19 cellular contexts compared by ENCODE assay signal in the genomic region with DNA sequence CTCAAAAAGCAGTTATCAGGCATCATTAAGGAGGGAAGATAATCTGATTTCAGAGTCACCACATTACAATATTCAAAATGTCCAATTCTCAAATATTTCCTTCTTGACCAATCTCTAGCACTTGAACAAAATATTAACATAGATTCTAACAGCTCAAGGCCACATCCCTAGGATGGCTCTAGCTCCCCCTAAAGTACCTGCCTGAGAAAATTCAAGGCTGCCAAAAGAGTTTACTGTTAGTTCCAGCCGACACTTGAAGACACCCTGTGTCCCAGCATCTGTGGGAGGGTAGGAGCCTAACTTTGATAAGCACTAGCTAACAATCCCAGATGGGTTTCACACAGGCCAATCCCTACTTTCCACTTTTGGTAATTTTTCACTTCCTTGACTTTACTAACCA.
"Had no signal": no experiment of that assay in that cellular context is flagged by ENCODE, and none has a peak within 500 bp of the region (broad histone marks: within the 10 kb centered on the region; RNA-seq: fewer than 3 reads in every experiment).

No MANE protein-coding gene starts in this region.

- H3K9me3 ChIP-seq: neutrophil, right lobe of liver, tibial nerve, vagina had no signal

- H3K27ac ChIP-seq: neutrophil, right lobe of liver, tibial nerve, vagina had no signal

- H3K27me3 Mint-ChIP-seq: activated CD4-positive, alpha-beta T cell treated with anti-CD3 and anti-CD28 coated beads, Interleukin-2, amount 10 ng/mL, durations not matched to agents 7 days and 5 days; activated naive CD4-positive, alpha-beta T cell treated with anti-CD3 and anti-CD28 coated beads, Interleukin-2, amount 50 U/mL, for 24 hours; brain; progenitor cell of endocrine pancreas; stimulated activated memory B cell treated with anti-CD40 and anti-IgM and Interleukin-4, amounts not matched to agents 10 μg/mL and 1 μg/mL and 100 μg/mL, for 72 hours had no signal

- DNase-seq: activated CD4-positive, alpha-beta T cell treated with anti-CD3 and anti-CD28 coated beads, Interleukin-2, amount 10 ng/mL, durations not matched to agents 7 days and 5 days; activated CD4-positive, CD25-positive, alpha-beta regulatory T cell; activated T-cell treated with anti-CD3 and anti-CD28 coated beads for 4 hours; amniotic stem cell; effector memory CD4-positive, alpha-beta T cell; erythroblast; glutamatergic neuron; left cardiac atrium; naive thymus-derived CD4-positive, alpha-beta T cell; right lobe of liver; stimulated activated CD4-positive, alpha-beta T cell treated with anti-CD3 and anti-CD28 coated beads, Interleukin-1b, Interleukin-23, amount 100 ng/mL, for 48 hours had no signal

- H3K4me3 ChIP-seq: right lobe of liver, tibial nerve, vagina had no signal

- H3K4me1 ChIP-seq: right lobe of liver, tibial nerve, vagina had no signal

- H3K36me3 ChIP-seq: neutrophil, right lobe of liver, tibial nerve, vagina had no signal

- H3K4me1 Mint-ChIP-seq: brain; central memory CD8-positive, alpha-beta T cell; stimulated activated memory B cell treated with anti-CD40 and anti-IgM and Interleukin-4, amounts not matched to agents 10 μg/mL and 1 μg/mL and 100 μg/mL, for 72 hours had no signal

- H3K4me3 Mint-ChIP-seq: activated CD4-positive, alpha-beta T cell treated with anti-CD3 and anti-CD28 coated beads, Interleukin-2, amount 10 ng/mL, durations not matched to agents 7 days and 5 days; activated naive CD4-positive, alpha-beta T cell treated with anti-CD3 and anti-CD28 coated beads, Interleukin-2, amount 50 U/mL, for 24 hours; brain; central memory CD8-positive, alpha-beta T cell; naive thymus-derived CD4-positive, alpha-beta T cell; stimulated activated memory B cell treated with anti-CD40 and anti-IgM and Interleukin-4, amounts not matched to agents 10 μg/mL and 1 μg/mL and 100 μg/mL, for 72 hours had no signal

- H3K36me3 Mint-ChIP-seq: activated naive CD4-positive, alpha-beta T cell treated with anti-CD3 and anti-CD28 coated beads, Interleukin-2, amount 50 U/mL, for 24 hours; brain; naive thymus-derived CD4-positive, alpha-beta T cell; stimulated activated memory B cell treated with anti-CD40 and anti-IgM and Interleukin-4, amounts not matched to agents 10 μg/mL and 1 μg/mL and 100 μg/mL, for 72 hours had no signal

- H3K9me3 Mint-ChIP-seq: activated CD4-positive, alpha-beta T cell treated with anti-CD3 and anti-CD28 coated beads, Interleukin-2, amount 10 ng/mL, durations not matched to agents 7 days and 5 days; activated naive CD4-positive, alpha-beta T cell treated with anti-CD3 and anti-CD28 coated beads, Interleukin-2, amount 50 U/mL, for 24 hours; brain; central memory CD8-positive, alpha-beta T cell; naive thymus-derived CD4-positive, alpha-beta T cell; stimulated activated memory B cell treated with anti-CD40 and anti-IgM and Interleukin-4, amounts not matched to agents 10 μg/mL and 1 μg/mL and 100 μg/mL, for 72 hours had no signal

- H3K27ac Mint-ChIP-seq: activated CD4-positive, alpha-beta T cell treated with anti-CD3 and anti-CD28 coated beads, Interleukin-2, amount 10 ng/mL, durations not matched to agents 7 days and 5 days; activated naive CD4-positive, alpha-beta T cell treated with anti-CD3 and anti-CD28 coated beads, Interleukin-2, amount 50 U/mL, for 24 hours; brain; naive thymus-derived CD4-positive, alpha-beta T cell; progenitor cell of endocrine pancreas; stimulated activated memory B cell treated with anti-CD40 and anti-IgM and Interleukin-4, amounts not matched to agents 10 μg/mL and 1 μg/mL and 100 μg/mL, for 72 hours had no signal

- ATAC-seq: left cardiac atrium; naive thymus-derived CD4-positive, alpha-beta T cell; right lobe of liver; stimulated activated memory B cell treated with anti-CD40 and anti-IgM and Interleukin-4, amounts not matched to agents 10 μg/mL and 1 μg/mL and 100 μg/mL, for 72 hours had no signal

- H3K27me3 ChIP-seq: right lobe of liver, tibial nerve, vagina had no signal
